8 cellular contexts compared by ENCODE assay signal in the genomic region with DNA sequence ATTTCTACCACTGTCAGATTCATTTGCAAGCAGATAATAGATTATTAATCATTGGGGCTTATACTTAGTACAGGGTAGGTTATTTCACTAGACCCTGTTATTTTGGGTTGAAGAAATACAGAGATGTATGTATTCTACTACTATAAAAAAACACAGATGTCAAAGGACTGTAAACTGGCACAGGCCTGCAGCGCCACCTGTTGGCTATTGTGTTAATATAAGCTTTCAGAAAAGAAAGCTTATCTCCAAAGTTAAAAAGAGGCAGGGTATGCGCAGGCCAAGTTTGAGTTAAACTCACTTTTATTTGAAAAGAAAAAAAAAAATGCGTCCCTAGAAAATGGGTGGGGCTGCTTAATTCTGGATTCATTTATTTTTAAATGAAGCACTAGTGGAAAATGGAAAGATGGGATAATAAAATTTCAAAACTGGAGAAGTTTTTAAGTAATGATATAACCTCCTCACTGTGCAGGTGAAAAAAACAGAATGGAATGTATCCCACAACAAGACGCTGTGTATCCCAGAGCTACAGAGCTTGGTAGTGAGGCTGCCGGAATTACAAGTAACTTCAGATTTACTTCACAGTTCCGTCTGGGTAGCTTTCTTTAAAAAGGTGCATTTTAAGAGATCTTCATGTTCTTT.
DNase-seq lines count a peak whose midpoint lies in the region; ATAC-seq and TF ChIP-seq lines count a peak whose summit lies in the region.

No MANE protein-coding gene starts in this region.

- CTCF ChIA-PET in SK-N-SH (lab: Yijun Ruan, JAX) = interaction anchor here (0.5 to 5.4 kb wide), 57 partner anchors 8 to 1723 kb away, joined by 3 to 193 read pairs (median 4); no protein-coding TSS in a partner anchor
- CTCF ChIA-PET in activated naive CD4-positive, alpha-beta T cell treated with anti-CD3 and anti-CD28 coated beads, Interleukin-2, amount 10 ng/mL, durations not matched to agents 7 days and 5 days (lab: Charles Lee) = interaction anchor here (0.6 to 4.8 kb wide), 29 partner anchors 8 to 545 kb away, joined by 3 to 59 read pairs (median 4); no protein-coding TSS in a partner anchor

- DNase-seq in NCI-H82 (lab: John Stamatoyannopoulos, UW) (peak; percentile 74), NCI-H82 treated with DMSO at 0.1 percent for 48 hours (lab: John Stamatoyannopoulos, UW; ENCODE audit: unreplicated experiment) (no peak), HuH-7.5 (ENCODE audit: low spot score) (peak; percentile 17), SK-N-SH (peak; percentile 23), Right ventricle myocardium superior (peak; percentile 88), progenitor cell of endocrine pancreas (ENCODE audit: low spot score, unreplicated experiment) (peak; percentile 50), uterus (peak; percentile 67 to 74)
- DNase-seq in activated naive CD4-positive, alpha-beta T cell treated with anti-CD3 and anti-CD28 coated beads, Interleukin-2, amount 10 ng/mL, durations not matched to agents 7 days and 5 days = peak; percentile 80

- H3K9ac ChIP-seq in SK-N-SH = no peak overlapping the region

- H2AFZ ChIP-seq in SK-N-SH (ENCODE audit: low read depth) = peak overlapping the region; percentile 46; the same call in 1 of the 2 replicates

- WGBS in SK-N-SH (ENCODE audit: low lambda C conversion rate) = 54% methylated on average over 6 of the region's 6 CpGs

- no peaks in the 10 kb centered on the region for H3K27me3 Mint-ChIP-seq in activated naive CD4-positive, alpha-beta T cell treated with anti-CD3 and anti-CD28 coated beads, Interleukin-2, amount 10 ng/mL, durations not matched to agents 7 days and 5 days
- peaks cover 29% of the 10 kb centered on the region for H3K27me3 Mint-ChIP-seq in progenitor cell of endocrine pancreas

- H3K9me3 Mint-ChIP-seq in activated naive CD4-positive, alpha-beta T cell treated with anti-CD3 and anti-CD28 coated beads, Interleukin-2, amount 10 ng/mL, durations not matched to agents 7 days and 5 days = peaks cover 3% of the 10 kb centered on the region
- no peaks in the 10 kb centered on the region for H3K9me3 Mint-ChIP-seq in progenitor cell of endocrine pancreas (ENCODE audit: low read depth)

- intact Hi-C loops in Right ventricle myocardium superior (cut with DNase I) = loop anchor here (1.0 to 5.0 kb wide), 2 partner anchors 86 to 157 kb away; no protein-coding TSS in a partner anchor
- intact Hi-C loops in uterus (cut with DNase I; ENCODE audit: low total_unique reads) = no loop called here

- no peaks in the 10 kb centered on the region for H3K36me3 Mint-ChIP-seq in activated naive CD4-positive, alpha-beta T cell treated with anti-CD3 and anti-CD28 coated beads, Interleukin-2, amount 10 ng/mL, durations not matched to agents 7 days and 5 days
- no peaks in the 10 kb centered on the region for H3K36me3 Mint-ChIP-seq in progenitor cell of endocrine pancreas (ENCODE audit: insufficient read depth)

- no peak; a peak in 1 of 4 replicates for TF ChIP-seq EP300 in SK-N-SH (IDR thresholded peaks at IDR 0.05; ENCODE audit: borderline replicate concordance in 1 of 2, low read depth in 1 of 2, low read length in 1 of 2)

- no peaks in the 10 kb centered on the region for H3F3A ChIP-seq in SK-N-SH (replicated peaks; ENCODE audit: insufficient read depth)

- H3K27me3 ChIP-seq in SK-N-SH (ENCODE audit: insufficient read depth) (no peaks in the 10 kb centered on the region), uterus (no peaks in the 10 kb centered on the region)

- H3K9me3 ChIP-seq in SK-N-SH = no peaks in the 10 kb centered on the region
- no peaks in the 10 kb centered on the region for H3K9me3 ChIP-seq in uterus

- POLR2A ChIA-PET in SK-N-SH (lab: Yijun Ruan, JAX) = no interaction called here

- ATAC-seq in Right ventricle myocardium superior (ENCODE audit: poor library complexity) = peak; percentile 84

- peak; percentile 93 for TF ChIP-seq RAD21 in SK-N-SH (IDR thresholded peaks at IDR 0.05; ENCODE audit: low read length)

- H3K27ac ChIP-seq in SK-N-SH (ENCODE audit: low read depth in 2 of 2, low read length in 1 of 2) (no peak overlapping the region), uterus (no peak overlapping the region)

- H3K9me2 ChIP-seq in SK-N-SH = no peaks in the 10 kb centered on the region

- peak; percentile 93 for TF ChIP-seq CTCF in SK-N-SH (IDR thresholded peaks at IDR 0.05)
- TF ChIP-seq CTCF in progenitor cell of endocrine pancreas (IDR thresholded peaks at IDR 0.05; ENCODE audit: unreplicated experiment) = peak; percentile 96
- TF ChIP-seq CTCF in uterus (IDR thresholded peaks at IDR 0.05) = peak; percentile 79 to 85 (median 81)

- no peak overlapping the region for H3K4me2 ChIP-seq in SK-N-SH

- H3K4me3 ChIP-seq in SK-N-SH (ENCODE audit: low read depth in 2 of 2, low read length in 1 of 2) (no peak overlapping the region; a peak in 1 of 4 replicates), uterus (no peak overlapping the region)

- no peak for TF ChIP-seq POLR2A in uterus (IDR thresholded peaks at IDR 0.05)

- H3K4me3 Mint-ChIP-seq in activated naive CD4-positive, alpha-beta T cell treated with anti-CD3 and anti-CD28 coated beads, Interleukin-2, amount 10 ng/mL, durations not matched to agents 7 days and 5 days = no peak overlapping the region
- no peak overlapping the region for H3K4me3 Mint-ChIP-seq in progenitor cell of endocrine pancreas (ENCODE audit: low read depth)

- H4K20me1 ChIP-seq in SK-N-SH (ENCODE audit: insufficient read depth) = no peaks in the 10 kb centered on the region

- H3K4me1 ChIP-seq in SK-N-SH (ENCODE audit: control insufficient read depth in 1 of 2, insufficient read depth in 2 of 2, low read depth in 1 of 2, low read length in 1 of 2) = peaks cover 2 to 10% of the 10 kb centered on the region in 2 experiments; a peak in 3 of 4 replicates
- no peaks in the 10 kb centered on the region for H3K4me1 ChIP-seq in uterus

- H3K36me3 ChIP-seq in SK-N-SH (replicated peaks in 1 of 2; ENCODE audit: control insufficient read depth in 1 of 2, insufficient read depth in 2 of 2, low read length in 1 of 2) (no peaks in the 10 kb centered on the region), uterus (no peaks in the 10 kb centered on the region)

- peaks cover 2% of the 10 kb centered on the region for H3K4me1 Mint-ChIP-seq in activated naive CD4-positive, alpha-beta T cell treated with anti-CD3 and anti-CD28 coated beads, Interleukin-2, amount 10 ng/mL, durations not matched to agents 7 days and 5 days
- peaks cover 5% of the 10 kb centered on the region for H3K4me1 Mint-ChIP-seq in progenitor cell of endocrine pancreas (ENCODE audit: low read depth)

- H3K79me2 ChIP-seq in SK-N-SH (ENCODE audit: insufficient read depth) = no peaks in the 10 kb centered on the region

- no peak overlapping the region for H3K27ac Mint-ChIP-seq in activated naive CD4-positive, alpha-beta T cell treated with anti-CD3 and anti-CD28 coated beads, Interleukin-2, amount 10 ng/mL, durations not matched to agents 7 days and 5 days
- H3K27ac Mint-ChIP-seq in progenitor cell of endocrine pancreas = no peak overlapping the region

TF ChIP-seq in SK-N-SH, 30 proteins besides CTCF, POLR2A, EP300 and RAD21:
- TF ChIP-seq SMC3 (IDR thresholded peaks at IDR 0.05; ENCODE audit: low read depth, low read length) = peak; percentile 88
- TF ChIP-seq YY1 (IDR thresholded peaks at IDR 0.05; ENCODE audit: low read depth) = no peak
- TF ChIP-seq MEF2A (IDR thresholded peaks at IDR 0.05; ENCODE audit: borderline replicate concordance, low read depth) = no peak
- TF ChIP-seq GATA2 (CRISPR knock-in tag; IDR thresholded peaks at IDR 0.05) = peak; percentile 15; the same call in 1 of the 2 replicates
- 0 out of 2 replicates have a peak, but pooled peaks have one; percentile 4 for TF ChIP-seq TCF12 (IDR thresholded peaks at IDR 0.05)
- no peak for TF ChIP-seq JUND (IDR thresholded peaks at IDR 0.05)
